ENCODE assay signal across 18 cellular contexts in genomic region chrX:74521961-74522833, GRCh38.
DNase-seq lines count a peak whose midpoint lies in the region; ATAC-seq and TF ChIP-seq lines count a peak whose summit lies in the region.
"Had no signal": no experiment of that assay in that cellular context is flagged by ENCODE, and none has a peak within 500 bp of the region (broad histone marks: within the 10 kb centered on the region; RNA-seq: fewer than 3 reads in every experiment).

No MANE protein-coding gene starts in this region.

- POLR2A ChIA-PET in AG04450 (lab: Yijun Ruan, JAX) = interaction anchor here (0.6 to 1.3 kb wide), 3 partner anchors 13 to 82 kb away, joined by 3 read pairs; no protein-coding TSS in a partner anchor
- POLR2A ChIA-PET in activated CD8-positive, alpha-beta T cell treated with anti-CD3 and anti-CD28 coated beads for 36 hours (lab: Charles Lee) = no interaction called here

- no peaks in the 10 kb centered on the region for H3K27me3 Mint-ChIP-seq in mesothelial cell of epicardium (ENCODE audit: low read depth)
- no peaks in the 10 kb centered on the region for H3K27me3 Mint-ChIP-seq in activated CD8-positive, alpha-beta T cell treated with anti-CD3 and anti-CD28 coated beads for 36 hours
- H3K27me3 Mint-ChIP-seq: stimulated activated naive CD8-positive, alpha-beta T cell treated with anti-CD3 and anti-CD28 coated beads, Interleukin-15, Interleukin-2, amounts not matched to agents 100 ng/mL and 50 ng/mL, for 24 hours had no signal

- peaks cover 24% of the 10 kb centered on the region for H3K9me3 Mint-ChIP-seq in mesothelial cell of epicardium
- H3K9me3 Mint-ChIP-seq in activated CD8-positive, alpha-beta T cell treated with anti-CD3 and anti-CD28 coated beads for 36 hours = no peaks in the 10 kb centered on the region
- H3K9me3 Mint-ChIP-seq: stimulated activated naive CD8-positive, alpha-beta T cell treated with anti-CD3 and anti-CD28 coated beads, Interleukin-15, Interleukin-2, amounts not matched to agents 100 ng/mL and 50 ng/mL, for 24 hours had no signal

- intact Hi-C loops in activated CD8-positive, alpha-beta T cell treated with anti-CD3 and anti-CD28 coated beads for 36 hours (cut with micrococcal nuclease) = no loop called here
- intact Hi-C loops in breast epithelium (cut with DNase I; ENCODE audit: low total_unique reads) = no loop called here

- no peaks in the 10 kb centered on the region for H3K4me1 ChIP-seq in suprapubic skin
- H3K4me1 ChIP-seq in breast epithelium = no peaks in the 10 kb centered on the region
- H3K4me1 ChIP-seq: A549 had no signal

- WGBS in suprapubic skin = 59% methylated on average over 10 of the region's 10 CpGs

- TF ChIP-seq POLR2A in suprapubic skin (IDR thresholded peaks at IDR 0.05) = no peak
- TF ChIP-seq POLR2A in breast epithelium (IDR thresholded peaks at IDR 0.05) = no peak

- TF ChIP-seq CTCF in AG04450 (IDR thresholded peaks at IDR 0.05; ENCODE audit: low read depth, low read length) = no peak
- TF ChIP-seq CTCF in mesothelial cell of epicardium (IDR thresholded peaks at IDR 0.05; ENCODE audit: unreplicated experiment) = no peak
- TF ChIP-seq CTCF in activated CD8-positive, alpha-beta T cell treated with anti-CD3 and anti-CD28 coated beads for 36 hours (IDR thresholded peaks at IDR 0.05) = no peak
- TF ChIP-seq CTCF in suprapubic skin (IDR thresholded peaks at IDR 0.05) = no peak
- no peak for TF ChIP-seq CTCF in breast epithelium (IDR thresholded peaks at IDR 0.05)

- peaks cover 2% of the 10 kb centered on the region for H3K36me3 Mint-ChIP-seq in mesothelial cell of epicardium
- no peaks in the 10 kb centered on the region for H3K36me3 Mint-ChIP-seq in activated CD8-positive, alpha-beta T cell treated with anti-CD3 and anti-CD28 coated beads for 36 hours (ENCODE audit: low read depth)

- H3K4me1 Mint-ChIP-seq in mesothelial cell of epicardium = peaks cover 4% of the 10 kb centered on the region
- no peaks in the 10 kb centered on the region for H3K4me1 Mint-ChIP-seq in activated CD8-positive, alpha-beta T cell treated with anti-CD3 and anti-CD28 coated beads for 36 hours (ENCODE audit: low read depth)
- H3K4me1 Mint-ChIP-seq: nephron progenitor cell had no signal

- peak overlapping the region; percentile 25 for H3K27ac Mint-ChIP-seq in mesothelial cell of epicardium
- H3K27ac Mint-ChIP-seq in activated CD8-positive, alpha-beta T cell treated with anti-CD3 and anti-CD28 coated beads for 36 hours = no peak overlapping the region
- H3K27ac Mint-ChIP-seq: endodermal cell; nephron progenitor cell; stimulated activated naive CD8-positive, alpha-beta T cell treated with anti-CD3 and anti-CD28 coated beads, Interleukin-15, Interleukin-2, amounts not matched to agents 100 ng/mL and 50 ng/mL, for 24 hours had no signal

- H3K4me3 Mint-ChIP-seq in mesothelial cell of epicardium = no peak overlapping the region
- H3K4me3 Mint-ChIP-seq in activated CD8-positive, alpha-beta T cell treated with anti-CD3 and anti-CD28 coated beads for 36 hours = no peak overlapping the region
- H3K4me3 Mint-ChIP-seq: endodermal cell; nephron progenitor cell; stimulated activated naive CD8-positive, alpha-beta T cell treated with anti-CD3 and anti-CD28 coated beads, Interleukin-15, Interleukin-2, amounts not matched to agents 100 ng/mL and 50 ng/mL, for 24 hours had no signal

- ATAC-seq in activated CD8-positive, alpha-beta T cell treated with anti-CD3 and anti-CD28 coated beads for 36 hours = no peak
- ATAC-seq: A549, HCT116 had no signal

- H3K36me3 ChIP-seq in suprapubic skin (no peaks in the 10 kb centered on the region), breast epithelium (no peaks in the 10 kb centered on the region)

- H3K27ac ChIP-seq in AG04450 (ENCODE audit: low read depth, low read length) = peak overlapping the region; percentile 57
- H3K27ac ChIP-seq in suprapubic skin = no peak overlapping the region
- H3K27ac ChIP-seq in breast epithelium = no peak overlapping the region
- H3K27ac ChIP-seq: A549 had no signal

- TF ChIP-seq EP300 in suprapubic skin (IDR thresholded peaks at IDR 0.05) = no peak

- no peaks in the 10 kb centered on the region for H3K27me3 ChIP-seq in AG04450 (ENCODE audit: control insufficient read depth, insufficient read depth, low read length)
- no peaks in the 10 kb centered on the region for H3K27me3 ChIP-seq in suprapubic skin
- H3K27me3 ChIP-seq in breast epithelium = peaks cover 0 to 26% of the 10 kb centered on the region in 2 donors

- DNase-seq in AG04450 (ENCODE audit: low read depth, low spot score) (no peak), NCI-H82 (lab: John Stamatoyannopoulos, UW) (peak; percentile 43), fibroblast of peridontal ligament (ENCODE audit: extremely low read depth) (peak; percentile 79), mesothelial cell of epicardium (ENCODE audit: low spot score in 2 of 2, unreplicated experiment in 2 of 2) (no peak), suprapubic skin (ENCODE audit: low spot score in 2 of 2) (no peak), NCI-H2081 (lab: John Stamatoyannopoulos, UW) (no peak), breast epithelium (ENCODE audit: low spot score in 2 of 2) (no peak)
- DNase-seq in activated CD8-positive, alpha-beta T cell treated with anti-CD3 and anti-CD28 coated beads for 36 hours = no peak
- DNase-seq: activated CD4-positive, alpha-beta T cell treated with anti-CD3 and anti-CD28 coated beads, Interleukin-2, amount 50 U/mL, for 4 hours; activated effector memory CD4-positive, alpha-beta T cell treated with Interleukin-2 at 50 U/mL for 16 hours; endodermal cell; hippocampal formation; NCI-H1930; NCI-H774; nephron progenitor cell had no signal

- no peak overlapping the region for H3K4me3 ChIP-seq in AG04450 (ENCODE audit: low read depth, low read length)
- no peak overlapping the region for H3K4me3 ChIP-seq in suprapubic skin
- H3K4me3 ChIP-seq in breast epithelium = no peak overlapping the region
- H3K4me3 ChIP-seq: A549 had no signal

- CTCF ChIA-PET in AG04450 (lab: Charles Lee) = interaction anchor here (1.1 to 1.4 kb wide), 2 partner anchors 23 to 138 kb away, joined by 3 read pairs; no protein-coding TSS in a partner anchor
- CTCF ChIA-PET in activated CD8-positive, alpha-beta T cell treated with anti-CD3 and anti-CD28 coated beads for 36 hours (lab: Charles Lee) = interaction anchor here (0.9 kb wide), 1 partner anchor 13 kb away, joined by 3 read pairs; no protein-coding TSS in a partner anchor

- H3K9me3 ChIP-seq in AG04450 (ENCODE audit: control insufficient read depth, insufficient read depth, low read length) (no peaks in the 10 kb centered on the region), suprapubic skin (no peaks in the 10 kb centered on the region), breast epithelium (no peaks in the 10 kb centered on the region)
- H3K9me3 ChIP-seq: A549 had no signal

Comparison
In these comparisons a context has a peak if more than half of its experiments do, and no peak if none do; other contexts are left out.
1. DNase-seq: peak in NCI-H82 (single experiment) and fibroblast of peridontal ligament (single experiment); none in AG04450 (single experiment), mesothelial cell of epicardium (0 of 2), activated CD8-positive, alpha-beta T cell treated with anti-CD3 and anti-CD28 coated beads for 36 hours (single experiment), suprapubic skin (0 of 2), NCI-H2081 (0 of 2) and breast epithelium (0 of 2).